ENCODE assay signal across 14 cellular contexts in genomic region chr2:237720962-237721361, GRCh38.
DNase-seq lines count a peak whose midpoint lies in the region; ATAC-seq and TF ChIP-seq lines count a peak whose summit lies in the region.
"Had no signal": no experiment of that assay in that cellular context is flagged by ENCODE, and none has a peak within 500 bp of the region (broad histone marks: within the 10 kb centered on the region; RNA-seq: fewer than 3 reads in every experiment).

No MANE protein-coding gene starts in this region.

- H3K4me3 ChIP-seq in fibroblast of villous mesenchyme (ENCODE audit: low read depth, low read length) (no peak overlapping the region), gastrocnemius medialis (no peak overlapping the region), HAP-1 (no peak overlapping the region)
- H3K4me3 ChIP-seq: K562, prostate gland had no signal

- no peak for TF ChIP-seq POLR2A in gastrocnemius medialis (IDR thresholded peaks at IDR 0.05)

- peak overlapping the region; percentile 19 to 58 (median 42) for H3K27ac ChIP-seq in gastrocnemius medialis
- H3K27ac ChIP-seq: prostate gland had no signal

- intact Hi-C loops in gastrocnemius medialis (cut with DNase I; ENCODE audit: low total_unique reads), result no loop called here

- in situ Hi-C loops in gastrocnemius medialis (cut with MboI; ENCODE audit: low sequenced_read_pairs in 4 of 4), result no loop called here
- in situ Hi-C loops in HAP-1 (cut with MboI; ENCODE audit: low sequenced_read_pairs), result no loop called here

- H3K4me1 ChIP-seq in gastrocnemius medialis (peaks cover 72 to 80% of the 10 kb centered on the region in 2 donors), HAP-1 (peaks cover 10% of the 10 kb centered on the region)

- H3K27me3 ChIP-seq in gastrocnemius medialis (no peaks in the 10 kb centered on the region), HAP-1 (ENCODE audit: low read depth) (no peaks in the 10 kb centered on the region)

- DNase-seq in EL (peak; percentile 83), fibroblast of villous mesenchyme (ENCODE audit: low read depth) (peak; percentile 62), gastrocnemius medialis (no peak), HAP-1 (ENCODE audit: low spot score in 2 of 2) (no peak)
- DNase-seq in activated T-cell treated with anti-CD3 and anti-CD28 coated beads, Interleukin-2, amount 50 U/mL, for 48 hours, result peak; percentile 7 to 8
- DNase-seq in activated naive CD4-positive, alpha-beta T cell treated with Interleukin-2 at 50 U/mL for 16 hours, result no peak
- DNase-seq: activated CD8-positive, alpha-beta memory T cell treated with anti-CD3 and anti-CD28 coated beads, Interleukin-2, amount 50 U/mL, for 48 hours; anterior cingulate cortex; NCI-H1694; NCI-H526 treated with DMSO at 0.1 percent for 48 hours; SIG-M5 had no signal

- no peaks in the 10 kb centered on the region for H3K36me3 ChIP-seq in gastrocnemius medialis
- no peaks in the 10 kb centered on the region for H3K36me3 ChIP-seq in HAP-1 (replicated peaks)
- H3K36me3 ChIP-seq: prostate gland had no signal

- no peak for TF ChIP-seq CTCF in fibroblast of villous mesenchyme (IDR thresholded peaks at IDR 0.05; ENCODE audit: insufficient read depth, low read depth, low read length)
- TF ChIP-seq CTCF in gastrocnemius medialis (IDR thresholded peaks at IDR 0.05 in 4 of 5, conservative IDR thresholded peaks at IDR 0.05 in 1 of 5), result no peak

- no peaks in the 10 kb centered on the region for H3K9me3 ChIP-seq in gastrocnemius medialis
- H3K9me3 ChIP-seq in HAP-1, result no peaks in the 10 kb centered on the region
- H3K9me3 ChIP-seq: prostate gland had no signal

- peak in 1 of 2 donors; percentile 34 for ATAC-seq in gastrocnemius medialis
- ATAC-seq in HG03039 (IDR thresholded peaks at IDR 0.05; ENCODE audit: unreplicated experiment), result no peak
- ATAC-seq: K562 had no signal

Comparison
In these comparisons a context has a peak if more than half of its experiments do, and no peak if none do; other contexts are left out.
1. DNase-seq: peak in EL (single experiment), activated T-cell treated with anti-CD3 and anti-CD28 coated beads, Interleukin-2, amount 50 U/mL, for 48 hours (2 of 2) and fibroblast of villous mesenchyme (single experiment); none in gastrocnemius medialis (0 of 2), HAP-1 (0 of 2) and activated naive CD4-positive, alpha-beta T cell treated with Interleukin-2 at 50 U/mL for 16 hours (single experiment).